9 cellular contexts compared by ENCODE assay signal in genomic region chr21:39098696-39099111, GRCh38.
"Had no signal": no experiment of that assay in that cellular context is flagged by ENCODE, and none has a peak within 500 bp of the region (broad histone marks: within the 10 kb centered on the region; RNA-seq: fewer than 3 reads in every experiment).

No MANE protein-coding gene starts in this region.

- DNase-seq: activated B cell treated with CpG ODN at 0.5 μM for 24 hours; activated CD4-positive, alpha-beta T cell treated with anti-CD3 and anti-CD28 coated beads, Interleukin-2, amount 10 ng/mL, durations not matched to agents 24 days and 14 days; activated naive CD4-positive, alpha-beta T cell; activated naive CD8-positive, alpha-beta T cell treated with anti-CD3 and anti-CD28 coated beads, Interleukin-2, amount 50 U/mL, for 24 hours; effector CD8-positive, alpha-beta T cell; kidney; stimulated activated naive CD4-positive, alpha-beta T cell treated with Interleukin-2 at 50 U/mL for 16 hours; T-helper 1 cell; upper lobe of right lung had no signal
